14 cellular contexts compared by ENCODE assay signal in the genomic region with DNA sequence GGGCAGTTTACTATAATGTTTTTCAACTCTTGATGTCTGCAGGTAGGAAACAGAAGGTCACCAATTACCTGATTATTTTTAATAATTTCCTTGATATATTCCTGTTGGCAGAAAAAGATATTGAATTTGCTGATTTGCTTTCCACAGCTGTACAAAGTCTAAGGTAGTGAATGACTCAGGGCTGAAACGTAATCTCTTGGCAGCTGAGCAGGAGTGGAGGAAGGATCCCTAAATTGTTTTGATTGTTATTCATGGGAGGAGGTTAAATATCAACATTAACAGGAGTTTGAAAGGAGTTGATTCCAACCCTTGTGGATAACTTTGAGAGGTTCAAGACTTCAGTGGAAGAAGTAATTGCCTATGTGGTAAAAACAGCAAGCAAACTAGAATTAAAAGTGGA.
DNase-seq lines count a peak whose midpoint lies in the region; ATAC-seq, FAIRE-seq and TF ChIP-seq lines count a peak whose summit lies in the region.
"Had no signal": no experiment of that assay in that cellular context is flagged by ENCODE, and none has a peak within 500 bp of the region (broad histone marks: within the 10 kb centered on the region; RNA-seq: fewer than 3 reads in every experiment).

No MANE protein-coding gene starts in this region.

- no peak for TF ChIP-seq CTCF in RWPE1 (conservative IDR thresholded peaks at IDR 0.05; ENCODE audit: low read depth)
- no peak for TF ChIP-seq CTCF in fibroblast of pulmonary artery (IDR thresholded peaks at IDR 0.05; ENCODE audit: low read length, missing control alignments)
- no peak for TF ChIP-seq CTCF in gastroesophageal sphincter (IDR thresholded peaks at IDR 0.05)

- H3K4me3 ChIP-seq in H7 (ENCODE audit: insufficient read depth, low read depth, low read length) (no peak overlapping the region), fibroblast of pulmonary artery (replicated peaks; ENCODE audit: low read depth, low read length) (no peak overlapping the region), small intestine (ENCODE audit: low read depth in 1 of 2, low read length in 2 of 2) (no peak overlapping the region), gastroesophageal sphincter (no peak overlapping the region)
- H3K4me3 ChIP-seq: prostate gland, thoracic aorta had no signal

- no peak for FAIRE-seq in small intestine (lab: Jason Lieb, UNC)

- 0 to 33% (median 16%) methylated on average over 1 of the region's 1 CpG for WGBS in small intestine, 3 donors
- 6 to 40% methylated on average over 1 of the region's 1 CpG for WGBS in gastroesophageal sphincter (ENCODE audit: low coverage in 1 of 2), 2 donors

- H3K27me3 ChIP-seq in H7 (ENCODE audit: control insufficient read depth, insufficient read depth, low read length) (no peaks in the 10 kb centered on the region), small intestine (ENCODE audit: control insufficient read depth in 2 of 2, insufficient read depth in 2 of 2, low read length in 2 of 2) (no peaks in the 10 kb centered on the region), gastroesophageal sphincter (no peaks in the 10 kb centered on the region)

- POLR2A ChIA-PET in RWPE1 (lab: Yijun Ruan, JAX; ENCODE audit: low non-redundant PET) = no interaction called here

- H3K27ac ChIP-seq in RWPE1 (no peak overlapping the region), small intestine (ENCODE audit: low read depth in 1 of 2, low read length in 1 of 2) (no peak overlapping the region), gastroesophageal sphincter (no peak overlapping the region)
- H3K27ac ChIP-seq: prostate gland, thoracic aorta had no signal

- no peak for TF ChIP-seq POLR2A in gastroesophageal sphincter (IDR thresholded peaks at IDR 0.05)

- no peaks in the 10 kb centered on the region for H3K36me3 ChIP-seq in H7 (replicated peaks; ENCODE audit: control insufficient read depth, insufficient read depth, low read length)
- no peaks in the 10 kb centered on the region for H3K36me3 ChIP-seq in small intestine (ENCODE audit: control insufficient read depth in 2 of 2, insufficient read depth in 2 of 2, low read length in 2 of 2)
- no peaks in the 10 kb centered on the region for H3K36me3 ChIP-seq in gastroesophageal sphincter
- H3K36me3 ChIP-seq: prostate gland, thoracic aorta had no signal

- H3K9me3 ChIP-seq in small intestine (ENCODE audit: control insufficient read depth, low read depth) = no peaks in the 10 kb centered on the region
- H3K9me3 ChIP-seq in gastroesophageal sphincter = no peaks in the 10 kb centered on the region
- H3K9me3 ChIP-seq: prostate gland, thoracic aorta had no signal

- ATAC-seq in gastroesophageal sphincter = no peak

- no peaks in the 10 kb centered on the region for H3K4me1 ChIP-seq in small intestine (ENCODE audit: control insufficient read depth in 2 of 2, insufficient read depth in 1 of 2, low read depth in 1 of 2, low read length in 1 of 2)
- H3K4me1 ChIP-seq in gastroesophageal sphincter = no peaks in the 10 kb centered on the region
- H3K4me1 ChIP-seq: prostate gland had no signal

- DNase-seq in H7 (peak; percentile 3), RWPE1 (ENCODE audit: low spot score) (peak; percentile 4), fibroblast of pulmonary artery (ENCODE audit: low read depth) (peak; percentile 9), small intestine (peak; percentile 90), DMS79 treated with DMSO at 0.1 percent for 48 hours (lab: John Stamatoyannopoulos, UW) (no peak)
- no peak for DNase-seq in stimulated activated CD4-positive, alpha-beta T cell treated with anti-CD3 and anti-CD28 coated beads, Interleukin-4, amount 100 ng/mL, for 24 hours
- DNase-seq: activated B cell treated with CpG ODN at 0.5 μM for 24 hours, activated gamma-delta T cell, endodermal cell, NCI-H1105 treated with DMSO at 0.1 percent for 48 hours, NCI-H526 had no signal

- CTCF ChIA-PET in RWPE1 (lab: Yijun Ruan, JAX) = no interaction called here

- no peak for TF ChIP-seq EP300 in gastroesophageal sphincter (IDR thresholded peaks at IDR 0.05)

Comparison
In these comparisons a context has a peak if more than half of its experiments do, and no peak if none do; other contexts are left out.
1. DNase-seq: peak in H7 (single experiment), RWPE1 (single experiment), fibroblast of pulmonary artery (single experiment) and small intestine (single experiment); none in stimulated activated CD4-positive, alpha-beta T cell treated with anti-CD3 and anti-CD28 coated beads, Interleukin-4, amount 100 ng/mL, for 24 hours (single experiment) and DMS79 treated with DMSO at 0.1 percent for 48 hours (single experiment).